Comparison of ENCODE assay signal across 20 cellular contexts in genomic region chr2:4992226-4992625, GRCh38.
DNase-seq lines count a peak whose midpoint lies in the region; ATAC-seq, FAIRE-seq and TF ChIP-seq lines count a peak whose summit lies in the region.
"Had no signal": no experiment of that assay in that cellular context is flagged by ENCODE, and none has a peak within 500 bp of the region (broad histone marks: within the 10 kb centered on the region; RNA-seq: fewer than 3 reads in every experiment).

No MANE protein-coding gene starts in this region.

- H3K9me3 Mint-ChIP-seq in neural progenitor cell, result no peaks in the 10 kb centered on the region
- no peaks in the 10 kb centered on the region for H3K9me3 Mint-ChIP-seq in progenitor cell of endocrine pancreas (ENCODE audit: low read depth)
- H3K9me3 Mint-ChIP-seq: activated naive CD4-positive, alpha-beta T cell treated with anti-CD3 and anti-CD28 coated beads for 36 hours had no signal

- no peaks in the 10 kb centered on the region for H3K36me3 ChIP-seq in neural progenitor cell

- H2AFZ ChIP-seq in neural progenitor cell (replicated peaks), result no peak overlapping the region
- H2AFZ ChIP-seq: PC-9 had no signal

- H3K9ac ChIP-seq in neural progenitor cell, result no peak overlapping the region

- H3K27ac Mint-ChIP-seq in neural progenitor cell (no peak overlapping the region), progenitor cell of endocrine pancreas (no peak overlapping the region)
- H3K27ac Mint-ChIP-seq: activated naive CD4-positive, alpha-beta T cell treated with anti-CD3 and anti-CD28 coated beads for 36 hours; stimulated activated naive B cell treated with anti-CD40 and anti-IgM and Interleukin-4, amounts not matched to agents 10 μg/mL and 1 μg/mL and 100 μg/mL, for 72 hours; T-helper 1 cell treated with Interleukin-12 subunit alpha and Interleukin-12 subunit beta and Interleukin-4 antibody, amounts not matched to agents 30 μg/mL and 1 μg/mL, for 36 hours had no signal

- no peaks in the 10 kb centered on the region for H3K36me3 Mint-ChIP-seq in neural progenitor cell
- H3K36me3 Mint-ChIP-seq in progenitor cell of endocrine pancreas (ENCODE audit: insufficient read depth), result no peaks in the 10 kb centered on the region
- H3K36me3 Mint-ChIP-seq: stimulated activated naive B cell treated with anti-CD40 and anti-IgM and Interleukin-4, amounts not matched to agents 10 μg/mL and 1 μg/mL and 100 μg/mL, for 72 hours had no signal

- peaks cover 6% of the 10 kb centered on the region for H3K4me1 ChIP-seq in neural progenitor cell

- no peak for ATAC-seq in HG02970 (IDR thresholded peaks at IDR 0.05; ENCODE audit: low FRiP score, unreplicated experiment)
- ATAC-seq: stimulated activated naive B cell treated with anti-CD40 and anti-IgM and Interleukin-4, amounts not matched to agents 10 μg/mL and 1 μg/mL and 100 μg/mL, for 72 hours had no signal

- H3K79me2 ChIP-seq in neural progenitor cell (ENCODE audit: low read depth), result no peaks in the 10 kb centered on the region

- no peaks in the 10 kb centered on the region for H4K20me1 ChIP-seq in neural progenitor cell (ENCODE audit: low read depth)

- H3K27ac ChIP-seq in VCaP, result no peak overlapping the region
- H3K27ac ChIP-seq in neural progenitor cell, result no peak overlapping the region
- H3K27ac ChIP-seq: PC-9 had no signal

- peaks cover 9% of the 10 kb centered on the region for H3F3A ChIP-seq in neural progenitor cell (ENCODE audit: low read depth)

- peak; percentile 57 to 81 for DNase-seq in NCI-H524 (lab: John Stamatoyannopoulos, UW)
- no peak for DNase-seq in NCI-H524 treated with DMSO at 0.1 percent for 48 hours (lab: John Stamatoyannopoulos, UW)
- peak; percentile 47 for DNase-seq in NCI-H1694 treated with DMSO at 0.1 percent for 48 hours (lab: John Stamatoyannopoulos, UW)
- DNase-seq in neural progenitor cell (ENCODE audit: low spot score), result peak; percentile 16
- no peak for DNase-seq in progenitor cell of endocrine pancreas (ENCODE audit: low spot score, unreplicated experiment)
- DNase-seq in H54 (ENCODE audit: insufficient read length, low spot score), result no peak
- DNase-seq: activated CD4-positive, CD25-positive, alpha-beta regulatory T cell treated with anti-CD3 and anti-CD28 coated beads, Interleukin-2, amount 50 U/mL, for 72 hours; activated CD8-positive, alpha-beta memory T cell treated with anti-CD3 and anti-CD28 coated beads, Interleukin-2, amount 50 U/mL, for 4 hours; activated naive CD4-positive, alpha-beta T cell treated with anti-CD3 and anti-CD28 coated beads for 36 hours; Calu3; effector memory CD4-positive, alpha-beta T cell; foreskin melanocyte; GOT3; midbrain; NCI-H1436; PC-9; stimulated activated naive B cell treated with anti-CD40 and anti-IgM and Interleukin-4, amounts not matched to agents 10 μg/mL and 1 μg/mL and 100 μg/mL, for 72 hours had no signal

- H3K27me3 Mint-ChIP-seq in neural progenitor cell (ENCODE audit: insufficient read depth, low read depth) (peaks cover 2% of the 10 kb centered on the region), progenitor cell of endocrine pancreas (no peaks in the 10 kb centered on the region)
- H3K27me3 Mint-ChIP-seq: stimulated activated naive B cell treated with anti-CD40 and anti-IgM and Interleukin-4, amounts not matched to agents 10 μg/mL and 1 μg/mL and 100 μg/mL, for 72 hours had no signal

- TF ChIP-seq CTCF in VCaP (conservative IDR thresholded peaks at IDR 0.05) (peak; percentile 80), neural progenitor cell (IDR thresholded peaks at IDR 0.05) (peak; percentile 35), progenitor cell of endocrine pancreas (IDR thresholded peaks at IDR 0.05; ENCODE audit: unreplicated experiment) (no peak)

- no peak overlapping the region for H3K4me3 Mint-ChIP-seq in neural progenitor cell
- no peak overlapping the region for H3K4me3 Mint-ChIP-seq in progenitor cell of endocrine pancreas (ENCODE audit: low read depth)
- H3K4me3 Mint-ChIP-seq: activated naive CD4-positive, alpha-beta T cell treated with anti-CD3 and anti-CD28 coated beads for 36 hours; stimulated activated naive B cell treated with anti-CD40 and anti-IgM and Interleukin-4, amounts not matched to agents 10 μg/mL and 1 μg/mL and 100 μg/mL, for 72 hours; T-helper 1 cell treated with Interleukin-12 subunit alpha and Interleukin-12 subunit beta and Interleukin-4 antibody, amounts not matched to agents 30 μg/mL and 1 μg/mL, for 36 hours had no signal

- no peaks in the 10 kb centered on the region for H3K9me3 ChIP-seq in neural progenitor cell (ENCODE audit: low read depth)

- H3K27me3 ChIP-seq in neural progenitor cell, result no peaks in the 10 kb centered on the region

- no peak overlapping the region for H3K4me3 ChIP-seq in neural progenitor cell
- H3K4me3 ChIP-seq: PC-9 had no signal

- no peak for TF ChIP-seq POLR2A in H54 (IDR thresholded peaks at IDR 0.05; ENCODE audit: low read depth, low read length)

- no peak overlapping the region for H3K4me2 ChIP-seq in neural progenitor cell
- H3K4me2 ChIP-seq: PC-9 had no signal

- no peak for FAIRE-seq in H54 (lab: Jason Lieb, UNC)

- H3K4me1 Mint-ChIP-seq in neural progenitor cell (peaks cover 8% of the 10 kb centered on the region), progenitor cell of endocrine pancreas (ENCODE audit: low read depth) (peaks cover 8% of the 10 kb centered on the region)
- H3K4me1 Mint-ChIP-seq: stimulated activated naive B cell treated with anti-CD40 and anti-IgM and Interleukin-4, amounts not matched to agents 10 μg/mL and 1 μg/mL and 100 μg/mL, for 72 hours had no signal

Comparison
In these comparisons a context has a peak if more than half of its experiments do, and no peak if none do; other contexts are left out.
1. DNase-seq: peak in NCI-H524 (2 of 2), NCI-H1694 treated with DMSO at 0.1 percent for 48 hours (single experiment) and neural progenitor cell (single experiment); none in NCI-H524 treated with DMSO at 0.1 percent for 48 hours (single experiment), progenitor cell of endocrine pancreas (single experiment) and H54 (single experiment).